In the genomic region with DNA sequence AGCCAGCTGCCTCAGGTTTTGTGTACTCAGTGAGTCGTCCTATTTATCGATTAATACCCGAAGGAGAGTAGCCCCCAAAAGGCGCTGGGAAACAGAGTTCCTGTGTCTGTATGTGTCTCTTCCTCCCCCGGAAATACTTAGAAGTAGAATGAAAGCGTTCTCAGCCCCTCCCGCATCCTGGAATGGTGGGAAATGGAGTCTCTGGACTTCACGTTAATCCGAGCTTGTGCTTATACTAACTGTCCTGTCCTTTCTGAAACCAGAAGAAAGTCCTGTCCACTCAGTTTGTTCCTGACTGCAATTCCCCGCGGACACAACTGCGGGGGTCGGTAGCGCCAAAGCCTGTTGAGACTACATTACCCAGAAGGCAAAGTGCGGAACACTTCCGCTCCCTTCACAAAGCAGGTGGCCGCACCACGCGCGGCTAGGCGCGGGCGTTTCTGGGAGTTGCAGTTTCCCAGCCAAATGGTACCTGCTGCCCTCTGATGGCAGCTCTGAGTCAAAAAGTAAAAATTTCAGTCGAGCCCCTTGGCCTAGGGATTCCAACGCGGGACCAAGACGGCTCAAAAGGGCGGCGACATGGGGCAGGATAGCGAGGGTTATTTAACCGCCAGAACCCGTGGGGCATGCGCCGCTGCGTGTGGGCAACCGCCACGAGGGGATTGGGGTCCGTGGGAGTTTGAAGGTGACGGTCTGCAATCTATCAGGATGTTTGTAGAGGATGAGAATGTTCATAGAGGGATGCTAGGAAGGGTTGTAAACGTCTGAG, we compare ENCODE assay signal across 1 cellular context.
TF ChIP-seq lines count a peak whose summit lies in the region.

No MANE protein-coding gene starts in this region.

TF ChIP-seq in HepG2, 621 proteins besides CTCF, POLR2A, EP300 and RAD21 (continued from another document and continues in another):
- TF ChIP-seq HMGXB3 (CRISPR knock-in tag; IDR thresholded peaks at IDR 0.05; ENCODE audit: borderline replicate concordance) (0 out of 2 replicates have a peak, but pooled peaks have one; percentile 40), NFE2 (CRISPR knock-in tag; IDR thresholded peaks at IDR 0.05) (no peak), ZNF672 (CRISPR knock-in tag; IDR thresholded peaks at IDR 0.05) (no peak), ZSCAN20 (CRISPR knock-in tag; IDR thresholded peaks at IDR 0.05; ENCODE audit: borderline replicate concordance) (0 out of 2 replicates have a peak, but pooled peaks have one; percentile 39), MBD4 (IDR thresholded peaks at IDR 0.05; ENCODE audit: borderline replicate concordance, low read length) (no peak), RORA (CRISPR knock-in tag; IDR thresholded peaks at IDR 0.05) (no peak), SRSF4 (IDR thresholded peaks at IDR 0.05; ENCODE audit: low read depth, low read length, poor library complexity, severe bottlenecking) (no peak), ZMAT3 (CRISPR knock-in tag; conservative IDR thresholded peaks at IDR 0.05) (no peak), HOXD1 (CRISPR knock-in tag; IDR thresholded peaks at IDR 0.05) (0 out of 2 replicates have a peak, but pooled peaks have one; percentile 31), ZNF598 (CRISPR knock-in tag; IDR thresholded peaks at IDR 0.05; ENCODE audit: borderline replicate concordance) (no peak), SALL2 (CRISPR knock-in tag; IDR thresholded peaks at IDR 0.05) (no peak; the same call in none of the 2 replicates), ZNF850 (CRISPR knock-in tag; conservative IDR thresholded peaks at IDR 0.05) (no peak), PBX2 (CRISPR knock-in tag; IDR thresholded peaks at IDR 0.05) (no peak), ATF1 (CRISPR knock-in tag; IDR thresholded peaks at IDR 0.05) (peak; percentile 89), CREB1 (IDR thresholded peaks at IDR 0.05) (peak; percentile 68), CREB1 (CRISPR knock-in tag; IDR thresholded peaks at IDR 0.05) (peak; percentile 94), THRA (CRISPR knock-in tag; IDR thresholded peaks at IDR 0.05; ENCODE audit: borderline replicate concordance) (peak; percentile 67), TAF1 (CRISPR knock-in tag; IDR thresholded peaks at IDR 0.05) (no peak), ZNF337 (CRISPR knock-in tag; IDR thresholded peaks at IDR 0.05; ENCODE audit: borderline replicate concordance, low read depth) (no peak), ZNF784 (CRISPR knock-in tag; IDR thresholded peaks at IDR 0.05; ENCODE audit: borderline replicate concordance) (no peak), SOX5 (CRISPR knock-in tag; IDR thresholded peaks at IDR 0.05; ENCODE audit: borderline replicate concordance) (0 out of 2 replicates have a peak, but pooled peaks have one; percentile 16), ELF1 (CRISPR knock-in tag; IDR thresholded peaks at IDR 0.05) (peak; percentile 99), MXD4 (CRISPR knock-in tag; IDR thresholded peaks at IDR 0.05) (no peak; the same call in 1 of the 2 replicates), TEAD2 (CRISPR knock-in tag; IDR thresholded peaks at IDR 0.05) (no peak), TBP (CRISPR knock-in tag; IDR thresholded peaks at IDR 0.05) (peak; percentile 78; the same call in 1 of the 2 replicates), ZNF687 (CRISPR knock-in tag; IDR thresholded peaks at IDR 0.05) (peak; percentile 62), MAF1 (CRISPR knock-in tag; IDR thresholded peaks at IDR 0.05; ENCODE audit: borderline replicate concordance) (no peak), ZMYM2 (CRISPR knock-in tag; IDR thresholded peaks at IDR 0.05) (no peak), SNAPC2 (CRISPR knock-in tag; IDR thresholded peaks at IDR 0.05) (no peak), FOXJ3 (CRISPR knock-in tag; IDR thresholded peaks at IDR 0.05; ENCODE audit: borderline replicate concordance) (peak; percentile 30; the same call in 1 of the 2 replicates), ZBTB7B (CRISPR knock-in tag; IDR thresholded peaks at IDR 0.05) (peak; percentile 64), NAIF1 (CRISPR knock-in tag; IDR thresholded peaks at IDR 0.05; ENCODE audit: borderline replicate concordance) (no peak), TBX2 (CRISPR knock-in tag; IDR thresholded peaks at IDR 0.05; ENCODE audit: borderline replicate concordance) (peak; percentile 59; the same call in 1 of the 2 replicates), ATF4 (CRISPR knock-in tag; IDR thresholded peaks at IDR 0.05) (0 out of 4 replicates have a peak, but pooled peaks of 1 of the 2 experiments have one; percentile 24), SP2 (CRISPR knock-in tag; IDR thresholded peaks at IDR 0.05) (no peak), SMAD1 (CRISPR knock-in tag; IDR thresholded peaks at IDR 0.05; ENCODE audit: borderline replicate concordance, low read depth) (0 out of 2 replicates have a peak, but pooled peaks have one; percentile 61), ZNF143 (CRISPR knock-in tag; IDR thresholded peaks at IDR 0.05) (peak; percentile 99), ZNF562 (CRISPR knock-in tag; IDR thresholded peaks at IDR 0.05; ENCODE audit: borderline replicate concordance) (no peak)
- TF ChIP-seq, protein P1, sequence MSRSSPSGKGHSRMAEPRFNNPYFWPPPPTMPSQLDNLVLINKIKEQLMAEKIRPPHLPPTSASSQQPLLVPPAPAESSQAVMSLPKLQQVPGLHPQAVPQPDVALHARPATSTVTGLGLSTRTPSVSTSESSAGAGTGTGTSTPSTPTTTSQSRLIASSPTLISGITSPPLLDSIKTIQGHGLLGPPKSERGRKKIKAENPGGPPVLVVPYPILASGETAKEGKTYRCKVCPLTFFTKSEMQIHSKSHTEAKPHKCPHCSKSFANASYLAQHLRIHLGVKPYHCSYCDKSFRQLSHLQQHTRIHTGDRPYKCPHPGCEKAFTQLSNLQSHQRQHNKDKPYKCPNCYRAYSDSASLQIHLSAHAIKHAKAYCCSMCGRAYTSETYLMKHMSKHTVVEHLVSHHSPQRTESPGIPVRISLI (CRISPR knock-in tag; IDR thresholded peaks at IDR 0.05; ENCODE audit: borderline replicate concordance) = no peak
- TF ChIP-seq, protein P2, sequence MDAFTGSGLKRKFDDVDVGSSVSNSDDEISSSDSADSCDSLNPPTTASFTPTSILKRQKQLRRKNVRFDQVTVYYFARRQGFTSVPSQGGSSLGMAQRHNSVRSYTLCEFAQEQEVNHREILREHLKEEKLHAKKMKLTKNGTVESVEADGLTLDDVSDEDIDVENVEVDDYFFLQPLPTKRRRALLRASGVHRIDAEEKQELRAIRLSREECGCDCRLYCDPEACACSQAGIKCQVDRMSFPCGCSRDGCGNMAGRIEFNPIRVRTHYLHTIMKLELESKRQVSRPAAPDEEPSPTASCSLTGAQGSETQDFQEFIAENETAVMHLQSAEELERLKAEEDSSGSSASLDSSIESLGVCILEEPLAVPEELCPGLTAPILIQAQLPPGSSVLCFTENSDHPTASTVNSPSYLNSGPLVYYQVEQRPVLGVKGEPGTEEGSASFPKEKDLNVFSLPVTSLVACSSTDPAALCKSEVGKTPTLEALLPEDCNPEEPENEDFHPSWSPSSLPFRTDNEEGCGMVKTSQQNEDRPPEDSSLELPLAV (CRISPR knock-in tag; conservative IDR thresholded peaks at IDR 0.05; ENCODE audit: low read depth) = no peak
- TF ChIP-seq, protein P3, sequence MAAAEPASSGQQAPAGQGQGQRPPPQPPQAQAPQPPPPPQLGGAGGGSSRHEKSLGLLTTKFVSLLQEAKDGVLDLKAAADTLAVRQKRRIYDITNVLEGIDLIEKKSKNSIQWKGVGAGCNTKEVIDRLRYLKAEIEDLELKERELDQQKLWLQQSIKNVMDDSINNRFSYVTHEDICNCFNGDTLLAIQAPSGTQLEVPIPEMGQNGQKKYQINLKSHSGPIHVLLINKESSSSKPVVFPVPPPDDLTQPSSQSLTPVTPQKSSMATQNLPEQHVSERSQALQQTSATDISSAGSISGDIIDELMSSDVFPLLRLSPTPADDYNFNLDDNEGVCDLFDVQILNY (CRISPR knock-in tag; conservative IDR thresholded peaks at IDR 0.05) = 0 out of 2 replicates have a peak, but pooled peaks have one; percentile 45
